25 cellular contexts compared by ENCODE assay signal in the genomic region with DNA sequence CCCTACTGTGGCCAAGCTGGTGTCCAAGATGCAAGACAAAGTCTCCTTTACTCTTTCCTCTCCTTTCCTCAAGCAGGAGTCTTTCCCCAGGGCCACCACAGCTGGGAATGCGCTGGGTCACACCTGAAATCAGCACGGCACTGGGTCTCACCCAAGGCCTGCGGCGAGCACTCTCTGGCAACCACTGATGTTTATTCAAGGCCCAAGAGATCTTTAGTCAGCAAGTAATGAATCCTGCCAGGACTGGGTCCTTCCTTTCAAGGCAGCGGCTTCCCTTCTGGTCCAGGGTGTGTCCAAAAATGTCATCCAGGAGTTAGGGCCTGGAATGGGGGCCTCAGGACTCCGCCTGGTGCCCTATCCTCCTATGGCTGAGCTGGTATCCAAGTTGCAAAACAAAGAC. TPM values are rescaled to one million over a fixed set of nuclear protein-coding genes. Genes with fewer than 3 reads are reported as not detected.
"Had no signal": no experiment of that assay in that cellular context is flagged by ENCODE, and none has a peak within 500 bp of the region (broad histone marks: within the 10 kb centered on the region; RNA-seq: fewer than 3 reads in every experiment).

No MANE protein-coding gene starts in this region.

- H3K27ac ChIP-seq: neutrophil, testis, VCaP had no signal

- H3K9me3 ChIP-seq: neutrophil, testis, upper lobe of left lung had no signal

- H3K4me3 ChIP-seq: testis, upper lobe of left lung had no signal

- H3K27me3 Mint-ChIP-seq: stimulated activated naive CD8-positive, alpha-beta T cell treated with anti-CD3 and anti-CD28 coated beads, Interleukin-15, amount 100 ng/mL, for 72 hours had no signal

- H3K4me1 Mint-ChIP-seq: stimulated activated naive CD8-positive, alpha-beta T cell treated with anti-CD3 and anti-CD28 coated beads, Interleukin-15, amount 100 ng/mL, for 72 hours had no signal

- DNase-seq: activated CD4-positive, alpha-beta T cell treated with anti-CD3 and anti-CD28 coated beads for 1 hour; activated CD8-positive, alpha-beta memory T cell treated with anti-CD3 and anti-CD28 coated beads for 24 hours; activated CD8-positive, alpha-beta memory T cell treated with anti-CD3 and anti-CD28 coated beads, Interleukin-2, amount 50 U/mL, for 48 hours; activated effector memory CD4-positive, alpha-beta T cell treated with Interleukin-2 at 50 U/mL for 16 hours; activated naive CD4-positive, alpha-beta T cell treated with anti-CD3 and anti-CD28 coated beads, Interleukin-2, amount 50 U/mL, for 16 hours; activated T-cell treated with anti-CD3 and anti-CD28 coated beads, Interleukin-2, amount 50 U/mL, for 48 hours; effector CD8-positive, alpha-beta T cell; foreskin melanocyte; head of caudate nucleus; left ventricle myocardium superior; mesendoderm; naive thymus-derived CD8-positive, alpha-beta T cell; posterior cingulate gyrus; stimulated activated naive CD8-positive, alpha-beta T cell treated with anti-CD3 and anti-CD28 coated beads, Interleukin-15, amount 100 ng/mL, for 72 hours; SW 1271; T-helper 2 cell; testis had no signal

- H3K36me3 ChIP-seq: neutrophil, upper lobe of left lung had no signal

- H3K9me3 Mint-ChIP-seq: dendritic cell treated with granulocyte-macrophage colony-stimulating factor and Interleukin-4, amounts not matched to agents 40 ng/mL and 50 ng/mL, for 4 days; naive thymus-derived CD8-positive, alpha-beta T cell; stimulated activated naive CD8-positive, alpha-beta T cell treated with anti-CD3 and anti-CD28 coated beads, Interleukin-15, amount 100 ng/mL, for 72 hours had no signal

- ATAC-seq: left ventricle myocardium superior; naive thymus-derived CD8-positive, alpha-beta T cell; stimulated activated naive CD8-positive, alpha-beta T cell treated with anti-CD3 and anti-CD28 coated beads, Interleukin-15, amount 100 ng/mL, for 72 hours had no signal

- H3K4me1 ChIP-seq: testis had no signal

- H3K27me3 ChIP-seq: neutrophil, testis, upper lobe of left lung had no signal

- H3K27ac Mint-ChIP-seq: dendritic cell treated with granulocyte-macrophage colony-stimulating factor and Interleukin-4, amounts not matched to agents 40 ng/mL and 50 ng/mL, for 4 days had no signal

- H3K4me3 Mint-ChIP-seq: dendritic cell treated with granulocyte-macrophage colony-stimulating factor and Interleukin-4, amounts not matched to agents 40 ng/mL and 50 ng/mL, for 4 days; naive thymus-derived CD8-positive, alpha-beta T cell; stimulated activated naive CD8-positive, alpha-beta T cell treated with anti-CD3 and anti-CD28 coated beads, Interleukin-15, amount 100 ng/mL, for 72 hours had no signal

RNA-seq across cellular contexts. Expression of gene NKPD1, which starts 41.9 kb away (rescaled TPM):
- total RNA-seq: astrocyte, endothelial cell of umbilical vein had no signal
- polyA plus RNA-seq: fibroblast of lung had no signal

RNA-seq across cellular contexts. Expression of gene EXOC3L2, which starts 42.6 kb away (rescaled TPM):
- total RNA-seq: fibroblast of lung; kidney epithelial cell; naive thymus-derived CD8-positive, alpha-beta T cell had no signal
- polyA plus RNA-seq: fibroblast of lung; naive thymus-derived CD8-positive, alpha-beta T cell had no signal
